1 cellular context compared by ENCODE assay signal in the genomic region with DNA sequence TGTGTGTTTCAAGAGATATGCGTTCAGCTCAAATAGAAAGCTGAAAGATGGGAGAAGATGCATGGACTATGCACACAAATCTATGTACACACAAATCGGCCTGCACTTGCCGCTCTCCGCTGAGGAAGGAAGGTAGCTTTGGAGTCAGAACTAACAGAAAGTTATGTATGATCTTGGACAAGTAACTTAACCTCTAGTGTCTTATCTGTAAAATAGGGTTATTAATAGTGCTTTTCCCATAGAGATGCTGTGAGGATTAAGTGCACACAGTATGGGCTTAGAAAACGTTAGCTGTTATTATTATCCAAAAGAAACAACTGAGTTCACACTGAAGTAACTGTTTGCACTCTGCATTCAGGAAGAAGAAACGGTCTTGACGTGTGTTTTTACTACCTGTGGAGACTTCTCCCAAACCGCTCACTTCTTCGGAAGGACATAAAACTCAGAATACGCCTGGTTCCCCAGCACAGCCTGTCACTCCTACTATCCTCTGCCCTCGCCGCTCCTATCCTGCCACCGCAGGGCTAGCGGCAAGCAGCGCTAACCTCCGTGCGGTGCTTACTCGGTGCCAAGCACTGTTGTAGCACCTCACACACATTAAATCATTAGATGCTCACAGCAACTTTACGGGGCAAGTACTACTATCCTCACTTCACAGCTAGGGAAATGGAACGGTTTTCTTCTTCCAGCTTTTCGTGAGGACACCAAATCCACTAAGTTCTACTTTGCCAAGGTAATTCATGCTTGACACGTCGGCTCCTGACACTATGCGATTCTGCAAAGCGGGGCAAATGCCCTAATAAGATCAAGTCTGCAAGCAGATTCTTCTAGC.
TF ChIP-seq lines count a peak whose summit lies in the region.

No MANE protein-coding gene starts in this region.

TF ChIP-seq in SK-N-SH treated with all-trans-retinoic acid at 6 μM for 48 hours, 23 proteins besides CTCF, POLR2A, EP300 and RAD21 (continued from another document):
- TF ChIP-seq, protein P1, sequence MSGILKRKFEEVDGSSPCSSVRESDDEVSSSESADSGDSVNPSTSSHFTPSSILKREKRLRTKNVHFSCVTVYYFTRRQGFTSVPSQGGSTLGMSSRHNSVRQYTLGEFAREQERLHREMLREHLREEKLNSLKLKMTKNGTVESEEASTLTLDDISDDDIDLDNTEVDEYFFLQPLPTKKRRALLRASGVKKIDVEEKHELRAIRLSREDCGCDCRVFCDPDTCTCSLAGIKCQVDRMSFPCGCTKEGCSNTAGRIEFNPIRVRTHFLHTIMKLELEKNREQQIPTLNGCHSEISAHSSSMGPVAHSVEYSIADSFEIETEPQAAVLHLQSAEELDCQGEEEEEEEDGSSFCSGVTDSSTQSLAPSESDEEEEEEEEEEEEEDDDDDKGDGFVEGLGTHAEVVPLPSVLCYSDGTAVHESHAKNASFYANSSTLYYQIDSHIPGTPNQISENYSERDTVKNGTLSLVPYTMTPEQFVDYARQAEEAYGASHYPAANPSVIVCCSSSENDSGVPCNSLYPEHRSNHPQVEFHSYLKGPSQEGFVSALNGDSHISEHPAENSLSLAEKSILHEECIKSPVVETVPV (CRISPR knock-in tag; IDR thresholded peaks at IDR 0.05) = no peak
- TF ChIP-seq ZFP30 (CRISPR knock-in tag; IDR thresholded peaks at IDR 0.05) (no peak), TOX (CRISPR knock-in tag; IDR thresholded peaks at IDR 0.05; ENCODE audit: borderline replicate concordance) (no peak)
- TF ChIP-seq, protein P2, sequence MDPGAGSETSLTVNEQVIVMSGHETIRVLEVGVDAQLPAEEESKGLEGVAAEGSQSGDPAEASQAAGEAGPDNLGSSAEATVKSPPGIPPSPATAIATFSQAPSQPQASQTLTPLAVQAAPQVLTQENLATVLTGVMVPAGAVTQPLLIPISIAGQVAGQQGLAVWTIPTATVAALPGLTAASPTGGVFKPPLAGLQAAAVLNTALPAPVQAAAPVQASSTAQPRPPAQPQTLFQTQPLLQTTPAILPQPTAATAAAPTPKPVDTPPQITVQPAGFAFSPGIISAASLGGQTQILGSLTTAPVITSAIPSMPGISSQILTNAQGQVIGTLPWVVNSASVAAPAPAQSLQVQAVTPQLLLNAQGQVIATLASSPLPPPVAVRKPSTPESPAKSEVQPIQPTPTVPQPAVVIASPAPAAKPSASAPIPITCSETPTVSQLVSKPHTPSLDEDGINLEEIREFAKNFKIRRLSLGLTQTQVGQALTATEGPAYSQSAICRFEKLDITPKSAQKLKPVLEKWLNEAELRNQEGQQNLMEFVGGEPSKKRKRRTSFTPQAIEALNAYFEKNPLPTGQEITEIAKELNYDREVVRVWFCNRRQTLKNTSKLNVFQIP (CRISPR knock-in tag; IDR thresholded peaks at IDR 0.05; ENCODE audit: borderline replicate concordance, low read depth) = no peak
